8 cellular contexts compared by ENCODE assay signal in the genomic region with DNA sequence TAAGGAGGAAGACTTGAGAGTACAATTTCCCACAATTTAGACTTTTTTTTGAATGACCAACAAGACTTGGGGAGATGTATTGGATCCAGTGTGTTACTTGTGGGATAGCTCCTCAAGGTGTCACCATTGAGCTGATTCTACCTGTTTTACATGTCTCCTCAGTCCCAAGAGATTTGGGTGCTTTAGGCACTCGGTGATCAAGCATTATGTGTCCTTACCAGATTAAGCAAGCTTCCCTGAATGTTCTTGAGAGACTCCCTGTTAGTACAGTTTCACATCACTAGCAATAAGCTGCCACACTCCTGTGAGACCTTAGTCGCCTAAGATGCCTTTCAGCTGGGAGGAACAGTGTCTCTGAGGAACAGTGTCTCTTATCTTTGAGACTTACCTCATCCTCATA.
DNase-seq lines count a peak whose midpoint lies in the region; ATAC-seq, FAIRE-seq and TF ChIP-seq lines count a peak whose summit lies in the region.

No MANE protein-coding gene starts in this region.

- no peaks in the 10 kb centered on the region for H3K27me3 Mint-ChIP-seq in endothelial cell (ENCODE audit: unreplicated experiment)

- ATAC-seq in HG02938 (IDR thresholded peaks at IDR 0.05; ENCODE audit: unreplicated experiment) (peak; percentile 91), GM18505 (IDR thresholded peaks at IDR 0.05; ENCODE audit: unreplicated experiment) (no peak), omental fat pad (ENCODE audit: low FRiP score) (no peak), GM21529 (IDR thresholded peaks at IDR 0.05; ENCODE audit: unreplicated experiment) (no peak)

- DNase-seq in GM18507 (ENCODE audit: extremely low spot score, insufficient read length, low read depth) (no peak), NCI-H345 treated with DMSO at 0.1 percent for 48 hours (lab: John Stamatoyannopoulos, UW; ENCODE audit: unreplicated experiment) (peak; percentile 19), endothelial cell (ENCODE audit: low spot score) (peak; percentile 24), skeletal muscle cell (ENCODE audit: low read depth) (peak; percentile 26), omental fat pad (ENCODE audit: low spot score) (no peak)

- no peak overlapping the region for H3K4me3 ChIP-seq in skeletal muscle cell (ENCODE audit: low read depth, low read length)

- H3K27ac Mint-ChIP-seq in endothelial cell (ENCODE audit: unreplicated experiment) = no peak overlapping the region

- TF ChIP-seq CTCF in endothelial cell (IDR thresholded peaks at IDR 0.05; ENCODE audit: unreplicated experiment) = no peak
- no peak for TF ChIP-seq CTCF in omental fat pad (IDR thresholded peaks at IDR 0.05)

- H3K4me1 Mint-ChIP-seq in endothelial cell (ENCODE audit: unreplicated experiment) = no peaks in the 10 kb centered on the region

- peak; percentile 57 for FAIRE-seq in GM18507 (lab: Jason Lieb, UNC)

- TF ChIP-seq POLR2A in GM18505 (IDR thresholded peaks at IDR 0.05; ENCODE audit: borderline replicate concordance, extremely low read depth, insufficient read depth, insufficient read length) = no peak

- H3K9me3 Mint-ChIP-seq in endothelial cell (ENCODE audit: unreplicated experiment) = no peaks in the 10 kb centered on the region

- H3K36me3 Mint-ChIP-seq in endothelial cell (ENCODE audit: low read depth, unreplicated experiment) = no peaks in the 10 kb centered on the region

- H3K4me3 Mint-ChIP-seq in endothelial cell (ENCODE audit: unreplicated experiment) = no peak overlapping the region

Comparison
In these comparisons a context has a peak if more than half of its experiments do, and no peak if none do; other contexts are left out.
1. DNase-seq: peak in NCI-H345 treated with DMSO at 0.1 percent for 48 hours (single experiment), endothelial cell (single experiment) and skeletal muscle cell (single experiment); none in GM18507 (single experiment) and omental fat pad (single experiment).